25 cellular contexts compared by ENCODE assay signal in genomic region chr16:88734361-88734728, GRCh38. TPM values are rescaled to one million over a fixed set of nuclear protein-coding genes. Genes with fewer than 3 reads are reported as not detected.
"Had no signal": no experiment of that assay in that cellular context is flagged by ENCODE, and none has a peak within 500 bp of the region (broad histone marks: within the 10 kb centered on the region; RNA-seq: fewer than 3 reads in every experiment).

No MANE protein-coding gene starts in this region.

- H3K9me3 ChIP-seq: colonic mucosa, esophagus muscularis mucosa, lower lobe of right lung, right lobe of liver, tibial artery had no signal

- H3K27ac ChIP-seq: colonic mucosa, dorsolateral prefrontal cortex, esophagus muscularis mucosa, hepatocyte, lower lobe of right lung, right lobe of liver, skin epidermis, tibial artery had no signal

- ATAC-seq: activated T-cell treated with anti-CD3 and anti-CD28 coated beads, Interleukin-2, amount 50 U/mL, for 72 hours; effector memory CD8-positive, alpha-beta T cell; left lobe of liver; lower lobe of right lung; naive thymus-derived CD4-positive, alpha-beta T cell; right lobe of liver had no signal

- H3K4me2 ChIP-seq: hepatocyte had no signal

- DNase-seq: activated CD4-positive, alpha-beta memory T cell treated with anti-CD3 and anti-CD28 coated beads for 36 hours; activated CD4-positive, alpha-beta T cell treated with anti-CD3 and anti-CD28 coated beads for 48 hours; activated effector memory CD4-positive, alpha-beta T cell treated with Interleukin-2 at 50 U/mL for 16 hours; activated naive CD4-positive, alpha-beta T cell treated with anti-CD3 and anti-CD28 coated beads for 36 hours; activated naive CD8-positive, alpha-beta T cell treated with anti-CD3 and anti-CD28 coated beads, Interleukin-2, amount 10 ng/mL, durations not matched to agents 7 days and 5 days; activated T-cell treated with anti-CD3 and anti-CD28 coated beads, Interleukin-2, amount 50 U/mL, for 72 hours; amniotic stem cell; colonic mucosa; dorsolateral prefrontal cortex; effector memory CD8-positive, alpha-beta T cell; glutamatergic neuron; immature natural killer cell; lower lobe of right lung; naive thymus-derived CD4-positive, alpha-beta T cell; posterior cingulate gyrus; right lobe of liver; stimulated activated CD4-positive, alpha-beta T cell treated with anti-CD3 and anti-CD28 coated beads, Interleukin-1b, Interleukin-23, amount 100 ng/mL, for 48 hours; tibial artery had no signal

- H3K4me1 ChIP-seq: colonic mucosa, right lobe of liver had no signal

- H3K79me2 ChIP-seq: hepatocyte had no signal

- H3K4me3 ChIP-seq: colonic mucosa, dorsolateral prefrontal cortex, esophagus muscularis mucosa, hepatocyte, lower lobe of right lung, right lobe of liver, skin epidermis, tibial artery had no signal

- H2AFZ ChIP-seq: hepatocyte had no signal

- H3K27me3 ChIP-seq: colonic mucosa, dorsolateral prefrontal cortex, esophagus muscularis mucosa, hepatocyte, right lobe of liver, tibial artery had no signal

- FAIRE-seq: bronchial epithelial cell, frontal cortex had no signal

RNA-seq across cellular contexts. Expression of gene SNAI3, which starts 48.0 kb away (rescaled TPM):
- total RNA-seq: bronchial epithelial cell, frontal cortex, neural crest cell had no signal
